In the genomic region with DNA sequence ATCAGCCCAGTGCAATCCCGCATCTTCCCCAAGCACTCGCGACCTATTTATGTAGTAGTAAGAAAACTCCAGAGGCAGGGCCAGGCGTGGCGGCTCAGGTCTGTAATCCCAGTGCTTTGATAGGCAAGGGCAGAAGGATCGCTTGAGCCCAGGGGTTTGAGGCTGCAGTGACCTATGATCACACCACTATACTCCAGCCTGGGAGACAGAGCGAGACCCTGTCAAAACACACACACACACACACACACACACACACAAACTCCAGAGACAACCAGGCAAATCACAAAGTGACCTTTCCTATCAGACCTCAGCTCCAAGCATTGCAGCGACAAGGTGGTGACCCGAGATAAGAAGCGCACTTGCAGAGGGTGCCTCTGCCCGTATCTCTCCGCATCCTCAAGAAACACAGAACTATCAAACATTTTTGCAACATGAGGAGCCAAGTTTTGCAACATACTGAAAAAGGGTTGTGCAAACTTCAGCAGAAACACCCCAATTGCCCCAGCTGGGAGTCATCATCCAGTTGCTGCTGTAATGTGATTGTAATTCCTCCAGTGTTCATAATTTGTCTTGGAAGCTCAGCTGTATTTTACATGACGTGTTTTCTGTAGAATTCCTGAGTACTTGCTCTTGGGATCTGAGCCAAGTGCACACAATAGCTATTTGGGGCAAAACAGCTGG, we compare ENCODE assay signal across 10 cellular contexts. TPM values are rescaled to one million over a fixed set of nuclear protein-coding genes. Genes with fewer than 3 reads are reported as not detected.
DNase-seq lines count a peak whose midpoint lies in the region; ATAC-seq, FAIRE-seq and TF ChIP-seq lines count a peak whose summit lies in the region.
"Had no signal": no experiment of that assay in that cellular context is flagged by ENCODE, and none has a peak within 500 bp of the region (broad histone marks: within the 10 kb centered on the region; RNA-seq: fewer than 3 reads in every experiment).

No MANE protein-coding gene starts in this region.

- BruUV-seq in IMR-90 (replicated peaks; lab: Mats Ljungman, UMichigan), result no TSS peak

- H3K36me3 Mint-ChIP-seq in astrocyte (ENCODE audit: low read depth, unreplicated experiment) (no peaks in the 10 kb centered on the region), T-helper 17 cell (ENCODE audit: low read depth) (peaks cover 2% of the 10 kb centered on the region)

- H2BK5ac ChIP-seq in IMR-90 (ENCODE audit: low read depth, low read length, poor library complexity, severe bottlenecking), result peak overlapping the region; percentile 66

- in situ Hi-C loops in IMR-90 (cut with MboI; ENCODE audit: low sequenced_read_pairs), result no loop called here

- H2BK20ac ChIP-seq in IMR-90 (ENCODE audit: low read depth, low read length), result peak overlapping the region; percentile 74; the same call in 1 of the 2 replicates

- H3K4me2 ChIP-seq in IMR-90 (ENCODE audit: low read depth, low read length) (peak overlapping the region; percentile 71), astrocyte (ENCODE audit: low read length) (peak overlapping the region; percentile 73)

- H3K27ac Mint-ChIP-seq in astrocyte (ENCODE audit: unreplicated experiment) (peak overlapping the region; percentile 78), T-helper 17 cell (no peak overlapping the region)

- ATAC-seq in IMR-90 (ENCODE audit: low read depth) (peak; percentile 83), thoracic aorta (ENCODE audit: insufficient number of reproducible peaks, low FRiP score, low read depth) (peak; percentile 61), T-helper 17 cell (no peak), HG03521 (IDR thresholded peaks at IDR 0.05; ENCODE audit: unreplicated experiment) (no peak), GM19395 (IDR thresholded peaks at IDR 0.05; ENCODE audit: unreplicated experiment) (no peak)

- H3K56ac ChIP-seq in IMR-90 (ENCODE audit: extremely low read depth, insufficient read depth, low read length), result peak overlapping the region; percentile 13; the same call in 1 of the 2 replicates

- H3K4me1 ChIP-seq in IMR-90 (ENCODE audit: control insufficient read depth, insufficient read depth, low read length), result peaks cover 12% of the 10 kb centered on the region
- peaks cover 21% of the 10 kb centered on the region for H3K4me1 ChIP-seq in astrocyte (ENCODE audit: insufficient read depth, low read length)
- peaks cover 16 to 35% of the 10 kb centered on the region in 2 donors for H3K4me1 ChIP-seq in thoracic aorta (ENCODE audit: control insufficient read depth in 1 of 2, low read depth in 2 of 2)

- peak overlapping the region; percentile 75 for H2BK120ac ChIP-seq in IMR-90 (ENCODE audit: low read depth, low read length)

- CTCF ChIA-PET in IMR-90 (lab: Yijun Ruan, JAX), result interaction anchor here (1.0 kb wide), 2 partner anchors 58 to 69 kb away, joined by 3 read pairs; no protein-coding TSS in a partner anchor

- H3K9ac ChIP-seq in IMR-90 (ENCODE audit: low read depth, low read length), result peak overlapping the region; percentile 16; the same call in 1 of the 2 replicates
- peak overlapping the region; percentile 38 for H3K9ac ChIP-seq in astrocyte (ENCODE audit: low read length)

- FAIRE-seq in astrocyte (lab: Jason Lieb, UNC), result peak; percentile 88

- H3K4me1 Mint-ChIP-seq in astrocyte (ENCODE audit: low read depth, unreplicated experiment), result peaks cover 8% of the 10 kb centered on the region
- peaks cover 3% of the 10 kb centered on the region for H3K4me1 Mint-ChIP-seq in T-helper 17 cell

- H3K27me3 Mint-ChIP-seq in astrocyte (ENCODE audit: low read depth, unreplicated experiment) (peaks cover 18% of the 10 kb centered on the region), T-helper 17 cell (no peaks in the 10 kb centered on the region)

- H4K91ac ChIP-seq in IMR-90 (ENCODE audit: insufficient read depth, low read depth, low read length), result peak overlapping the region; percentile 69

- H4K5ac ChIP-seq in IMR-90 (ENCODE audit: low read depth, low read length), result peak overlapping the region; percentile 8; the same call in 1 of the 2 replicates

- H3K27ac ChIP-seq in IMR-90 (ENCODE audit: insufficient read depth, low read length) (peak overlapping the region; percentile 66), astrocyte (ENCODE audit: low read depth, low read length) (peak overlapping the region; percentile 61), thoracic aorta (peak overlapping the region; percentile 86 to 88)

- H3K4me3 ChIP-seq in IMR-90 (ENCODE audit: insufficient read depth, low read depth, low read length) (no peak overlapping the region), astrocyte (ENCODE audit: insufficient read depth, low read depth, low read length) (no peak overlapping the region), thoracic aorta (peak overlapping the region; percentile 20)

- H3K79me1 ChIP-seq in IMR-90 (ENCODE audit: low read depth in 1 of 2, low read length in 2 of 2), result no peaks in the 10 kb centered on the region

- H3K36me3 ChIP-seq in IMR-90 (ENCODE audit: control insufficient read depth, insufficient read depth, low read length) (no peaks in the 10 kb centered on the region), astrocyte (ENCODE audit: insufficient read depth, low read length) (no peaks in the 10 kb centered on the region), thoracic aorta (no peaks in the 10 kb centered on the region)

- H4K8ac ChIP-seq in IMR-90 (ENCODE audit: low read depth in 2 of 2, low read length in 2 of 2), result peak overlapping the region; percentile 4 to 71; a peak in 3 of 4 replicates

- DNase-seq in IMR-90 (peak; percentile 99), astrocyte (ENCODE audit: low read depth) (peak; percentile 98), iris pigment epithelial cell (ENCODE audit: low read depth) (peak; percentile 99), thoracic aorta (ENCODE audit: low spot score) (no peak), T-helper 17 cell (no peak), NCI-H2107 treated with DMSO at 0.1 percent for 48 hours (lab: John Stamatoyannopoulos, UW; ENCODE audit: unreplicated experiment) (no peak)
- DNase-seq: central memory CD4-positive, alpha-beta T cell; stimulated activated CD4-positive, alpha-beta T cell treated with anti-CD3 and anti-CD28 coated beads, Interleukin-2, amount 100 ng/mL, for 24 hours had no signal

- H3K9me3 Mint-ChIP-seq in astrocyte (ENCODE audit: unreplicated experiment), result peaks cover 3% of the 10 kb centered on the region

- peak overlapping the region; percentile 87 for H2AK5ac ChIP-seq in IMR-90 (ENCODE audit: low read depth, low read length)

- H3K27me3 ChIP-seq in IMR-90 (ENCODE audit: control insufficient read depth, insufficient read depth, low read length) (no peaks in the 10 kb centered on the region), astrocyte (ENCODE audit: insufficient read depth, low read length) (no peaks in the 10 kb centered on the region), thoracic aorta (replicated peaks; ENCODE audit: insufficient read depth) (no peaks in the 10 kb centered on the region)

- TF ChIP-seq POLR2A in IMR-90 (IDR thresholded peaks at IDR 0.05; ENCODE audit: low read depth, low read length), result no peak

- peak overlapping the region; percentile 3 for H2AK9ac ChIP-seq in IMR-90 (replicated peaks; ENCODE audit: low read depth, low read length, poor library complexity)

- H2AFZ ChIP-seq in IMR-90 (replicated peaks; ENCODE audit: low read length, poor library complexity), result peak overlapping the region; percentile 16
- H2AFZ ChIP-seq in astrocyte (ENCODE audit: low read depth, low read length), result no peak overlapping the region

- peaks cover 8% of the 10 kb centered on the region for H4K20me1 ChIP-seq in IMR-90 (ENCODE audit: insufficient read depth, low read length)
- peaks cover 4% of the 10 kb centered on the region for H4K20me1 ChIP-seq in astrocyte (ENCODE audit: insufficient read depth, low read length)

- H3K23ac ChIP-seq in IMR-90 (ENCODE audit: low read depth, low read length), result peak overlapping the region; percentile 57; the same call in 1 of the 2 replicates

- H3K9me3 ChIP-seq in IMR-90 (ENCODE audit: control insufficient read depth, insufficient read depth, low read length), result no peaks in the 10 kb centered on the region
- H3K9me3 ChIP-seq in astrocyte (ENCODE audit: insufficient read depth, low read depth, low read length), result no peaks in the 10 kb centered on the region
- no peaks in the 10 kb centered on the region for H3K9me3 ChIP-seq in thoracic aorta
- H3K9me3 ChIP-seq in T-helper 17 cell (ENCODE audit: control insufficient read depth, low read length, poor library complexity, severe bottlenecking), result no peaks in the 10 kb centered on the region

- 0% methylated on average over 1 of the region's 13 CpGs; no CpG with 5 or more reads in 1 of the 2 experiments for WGBS in IMR-90 (ENCODE audit: extremely low coverage in 2 of 2, insufficient read length in 1 of 2), 2 experiments

- peak overlapping the region; percentile 26 for H3K18ac ChIP-seq in IMR-90 (ENCODE audit: low read depth, low read length)

- TF ChIP-seq CTCF in IMR-90 (conservative IDR thresholded peaks at IDR 0.05; ENCODE audit: low read depth, low read length) (no peak), astrocyte (IDR thresholded peaks at IDR 0.05; ENCODE audit: insufficient read depth, low read depth, low read length) (no peak), thoracic aorta (IDR thresholded peaks at IDR 0.05) (no peak)

- peak overlapping the region; percentile 58; the same call in 1 of the 2 replicates for H3K14ac ChIP-seq in IMR-90 (replicated peaks; ENCODE audit: low read depth, low read length)

- dilution Hi-C loops in IMR-90 (cut with HindIII; ENCODE audit: low sequenced_read_pairs, unreplicated experiment), result no loop called here

- TF ChIP-seq RAD21 in IMR-90 (IDR thresholded peaks at IDR 0.05; ENCODE audit: low read length), result peak; percentile 16; the same call in 1 of the 2 replicates

- no peak overlapping the region for H3K4me3 Mint-ChIP-seq in astrocyte (ENCODE audit: unreplicated experiment)
- no peak overlapping the region for H3K4me3 Mint-ChIP-seq in T-helper 17 cell

- POLR2A ChIA-PET in IMR-90 (lab: Charles Lee; ENCODE audit: unreplicated experiment), result interaction anchor here (0.9 kb wide), 1 partner anchor 8 kb away, joined by 3 read pairs; no protein-coding TSS in a partner anchor

- H2BK15ac ChIP-seq in IMR-90 (ENCODE audit: low read depth, low read length), result peak overlapping the region; percentile 85; the same call in 2 of the 3 replicates

- intact Hi-C loops in IMR-90 (cut with micrococcal nuclease), result loop anchor here (1.0 to 5.0 kb wide), 4 partner anchors 8 to 67 kb away; partner anchors contain the start of gene KLF2

- H3K9me1 ChIP-seq in IMR-90 (ENCODE audit: insufficient read depth, low read length), result peaks cover 11% of the 10 kb centered on the region

- H3K4ac ChIP-seq in IMR-90 (ENCODE audit: low read depth, low read length), result peak overlapping the region; percentile 72

- H3K79me2 ChIP-seq in astrocyte (ENCODE audit: insufficient read depth, low read length), result no peaks in the 10 kb centered on the region

TF ChIP-seq in IMR-90, 13 proteins besides CTCF, POLR2A, EP300 and RAD21 (continues in another document):
- TF ChIP-seq CHD1 (IDR thresholded peaks at IDR 0.05; ENCODE audit: low read depth, low read length) (no peak), CEBPB (IDR thresholded peaks at IDR 0.05; ENCODE audit: low read depth, low read length) (peak; percentile 100)

RNA-seq across cellular contexts. Expression of gene KLF2, which starts 8.7 kb away (rescaled TPM):
- total RNA-seq in IMR-90 (2012; rRNA removed) (1.1 and 3.3 TPM in 2 replicates), astrocyte (1.9 and 2.0 TPM in 2 replicates), thoracic aorta (100 to 1,000 TPM in 1 of 2 donors, 10 to 100 TPM in 1; 34.9 to 146 TPM), T-helper 17 cell (100 to 1,000 TPM; 465 to 578 TPM)
- 34.4 and 38.9 TPM in 2 replicates for polyA plus RNA-seq in IMR-90 (2012; rRNA removed)
- polyA plus RNA-seq in IMR-90 (2012; cell fraction: cytosol; rRNA removed), result 49.1 and 78.5 TPM in 2 replicates
- 129 and 171 TPM in 2 replicates for polyA plus RNA-seq in IMR-90 (2012; cell fraction: nucleus; rRNA removed; ENCODE audit: low replicate concordance)

Comparison
In these comparisons a context has a peak if more than half of its experiments do, and no peak if none do; other contexts are left out.
1. ATAC-seq: peak in IMR-90 (single experiment) and thoracic aorta (single experiment); none in T-helper 17 cell (single experiment), HG03521 (single experiment) and GM19395 (single experiment).
2. DNase-seq: peak in IMR-90 (single experiment), astrocyte (single experiment) and iris pigment epithelial cell (single experiment); none in thoracic aorta (single experiment), T-helper 17 cell (0 of 3) and NCI-H2107 treated with DMSO at 0.1 percent for 48 hours (single experiment).
3. Peak in every context shown above with its lines, with median percentiles within 50 percentile points of each other: H3K27ac ChIP-seq.